Comparison of ENCODE assay signal across 12 cellular contexts in genomic region chr1:81226603-81226928, GRCh38.
"Had no signal": no experiment of that assay in that cellular context is flagged by ENCODE, and none has a peak within 500 bp of the region (broad histone marks: within the 10 kb centered on the region; RNA-seq: fewer than 3 reads in every experiment).

No MANE protein-coding gene starts in this region.

- H3K27me3 ChIP-seq: adrenal gland had no signal

- ATAC-seq: activated T-cell treated with anti-CD3 and anti-CD28 coated beads, Interleukin-2, amount 50 U/mL, for 4 hours; naive thymus-derived CD8-positive, alpha-beta T cell; stimulated activated memory B cell treated with anti-CD40 and anti-IgM and Interleukin-4, amounts not matched to agents 10 μg/mL and 1 μg/mL and 100 μg/mL, for 72 hours had no signal

- H3K27ac ChIP-seq: adrenal gland, epithelial cell of prostate had no signal

- H3K4me3 ChIP-seq: adrenal gland had no signal

- DNase-seq: activated CD4-positive, alpha-beta T cell treated with anti-CD3 and anti-CD28 coated beads for 1 hour; activated CD4-positive, alpha-beta T cell treated with anti-CD3 and anti-CD28 coated beads, Interleukin-2, amount 50 U/mL, for 48 hours; activated effector memory CD4-positive, alpha-beta T cell treated with anti-CD3 and anti-CD28 coated beads, Interleukin-2, amount 50 U/mL, for 16 hours; activated T-cell treated with anti-CD3 and anti-CD28 coated beads, Interleukin-2, amount 50 U/mL, for 4 hours; adrenal gland; kidney glomerular epithelial cell; mesenchymal stem cell; naive thymus-derived CD8-positive, alpha-beta T cell; nucleus accumbens; stimulated activated CD4-positive, alpha-beta T cell treated with anti-CD3 and anti-CD28 coated beads, Interleukin-2, amount 100 ng/mL, for 48 hours had no signal

- H3K36me3 ChIP-seq: adrenal gland had no signal
